In the genomic region with DNA sequence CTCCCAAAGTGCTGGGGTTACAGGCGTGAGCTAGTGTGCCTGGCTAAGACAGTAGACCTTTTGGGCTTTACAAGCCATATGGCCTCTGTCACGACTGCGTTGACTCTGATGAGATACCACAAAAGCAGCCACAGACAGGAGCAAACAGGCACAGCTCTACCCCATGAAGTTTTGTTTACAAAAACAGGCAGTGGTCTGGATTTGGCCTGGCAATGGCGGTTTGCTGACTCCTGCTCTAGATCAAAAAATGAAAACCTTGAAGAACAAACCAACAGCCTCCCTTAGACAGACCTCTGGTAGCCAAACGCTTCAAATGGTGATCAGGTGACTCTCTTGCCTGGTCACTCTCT, we compare ENCODE assay signal across 12 cellular contexts. TPM values are rescaled to one million over a fixed set of nuclear protein-coding genes. Genes with fewer than 3 reads are reported as not detected.
DNase-seq lines count a peak whose midpoint lies in the region; ATAC-seq and TF ChIP-seq lines count a peak whose summit lies in the region.
"Had no signal": no experiment of that assay in that cellular context is flagged by ENCODE, and none has a peak within 500 bp of the region (broad histone marks: within the 10 kb centered on the region; RNA-seq: fewer than 3 reads in every experiment).

No MANE protein-coding gene starts in this region.

- H3K4me3 Mint-ChIP-seq in activated naive CD8-positive, alpha-beta T cell: no peak overlapping the region

- H3K27ac ChIP-seq in left ventricle myocardium inferior (replicated peaks) (peak overlapping the region; percentile 44), muscle layer of duodenum (ENCODE audit: low read length) (peak overlapping the region; percentile 16), transverse colon (peak overlapping the region; percentile 42 to 60 (median 48))

- DNase-seq in left ventricle myocardium inferior: no peak
- DNase-seq in left cardiac atrium: no peak
- no peak for DNase-seq in transverse colon
- no peak for DNase-seq in stimulated activated CD4-positive, alpha-beta T cell treated with anti-CD3 and anti-CD28 coated beads, Interleukin-4, amount 100 ng/mL, for 1 hour
- DNase-seq: effector CD8-positive, alpha-beta T cell; NCI-H1436; NCI-H510A had no signal

- H3K9me3 Mint-ChIP-seq in activated naive CD8-positive, alpha-beta T cell (ENCODE audit: low read depth): no peaks in the 10 kb centered on the region

- no peak for TF ChIP-seq EP300 in transverse colon (IDR thresholded peaks at IDR 0.05; ENCODE audit: low read depth)

- peak overlapping the region; percentile 75 for H3K27ac Mint-ChIP-seq in activated naive CD8-positive, alpha-beta T cell

- H3K27me3 ChIP-seq in left ventricle myocardium inferior (ENCODE audit: low read depth) (no peaks in the 10 kb centered on the region), muscle layer of duodenum (ENCODE audit: low read depth, low read length) (no peaks in the 10 kb centered on the region), transverse colon (no peaks in the 10 kb centered on the region)

- no peak for TF ChIP-seq POLR2A in transverse colon (IDR thresholded peaks at IDR 0.05)

- intact Hi-C loops in left ventricle myocardium inferior (cut with micrococcal nuclease) (no loop called here), left cardiac atrium (cut with DNase I) (no loop called here), transverse colon (cut with DNase I; ENCODE audit: low total_unique reads) (no loop called here)

- H3K4me1 ChIP-seq in left ventricle myocardium inferior (peaks cover 7% of the 10 kb centered on the region), muscle layer of duodenum (ENCODE audit: control insufficient read depth in 1 of 2, insufficient read depth in 2 of 2, low read length in 2 of 2) (peaks cover 0 to 5% of the 10 kb centered on the region in 2 donors), transverse colon (peaks cover 0 to 14% (median 3%) of the 10 kb centered on the region in 4 donors)
- H3K4me1 ChIP-seq: HAP-1 had no signal

- H3K9me3 ChIP-seq in left ventricle myocardium inferior (replicated peaks) (no peaks in the 10 kb centered on the region), muscle layer of duodenum (ENCODE audit: control insufficient read depth in 1 of 2, low read length in 2 of 2) (no peaks in the 10 kb centered on the region), transverse colon (no peaks in the 10 kb centered on the region)
- H3K9me3 ChIP-seq: HAP-1 had no signal

- H3K4me3 ChIP-seq in left ventricle myocardium inferior (no peak overlapping the region), muscle layer of duodenum (ENCODE audit: low read depth in 1 of 2, low read length in 2 of 2) (no peak overlapping the region), transverse colon (no peak overlapping the region)
- H3K4me3 ChIP-seq: HAP-1 had no signal

- peaks cover 17% of the 10 kb centered on the region for H3K4me1 Mint-ChIP-seq in activated naive CD8-positive, alpha-beta T cell (ENCODE audit: low read depth)

- no peaks in the 10 kb centered on the region for H3K27me3 Mint-ChIP-seq in activated naive CD8-positive, alpha-beta T cell

- 71% methylated on average over 5 of the region's 5 CpGs; no CpG with 5 or more reads in 1 of the 2 donors for WGBS in transverse colon (ENCODE audit: low coverage in 1 of 2), 2 donors

- no peak for TF ChIP-seq CTCF in left ventricle myocardium inferior (IDR thresholded peaks at IDR 0.05; ENCODE audit: borderline replicate concordance)
- no peak for TF ChIP-seq CTCF in transverse colon (IDR thresholded peaks at IDR 0.05)

- ATAC-seq in left cardiac atrium (no peak), GM21423 (IDR thresholded peaks at IDR 0.05; ENCODE audit: unreplicated experiment) (no peak), HG02884 (IDR thresholded peaks at IDR 0.05; ENCODE audit: unreplicated experiment) (no peak)

- in situ Hi-C loops in transverse colon (cut with MboI; ENCODE audit: low pct_ligation_motif_present in 1 of 4, low pct_unique_long_range_greater_than_20kb in 1 of 4, low sequenced_read_pairs in 3 of 4): no loop called here

- H3K36me3 ChIP-seq in left ventricle myocardium inferior: peaks cover 5% of the 10 kb centered on the region
- H3K36me3 ChIP-seq in muscle layer of duodenum (ENCODE audit: control insufficient read depth in 1 of 2, insufficient read depth in 2 of 2, low read length in 2 of 2): peaks cover 0 to 3% of the 10 kb centered on the region in 2 donors
- H3K36me3 ChIP-seq in transverse colon: no peaks in the 10 kb centered on the region

- H3K36me3 Mint-ChIP-seq in activated naive CD8-positive, alpha-beta T cell: no peaks in the 10 kb centered on the region

RNA-seq across cellular contexts. Expression of a gene that starts 20.7 kb away (rescaled TPM):
- 4.0 TPM for total RNA-seq in left ventricle myocardium inferior
- total RNA-seq in left cardiac atrium: 1 to 10 TPM; 7.4 to 8.2 TPM
- 10 to 100 TPM in 2 of 4 donors, 1 to 10 TPM in 2; 3.7 to 98.9 (median 12.3) TPM for total RNA-seq in transverse colon

RNA-seq across cellular contexts. Expression of a gene that starts 37.6 kb away (rescaled TPM):
- total RNA-seq in left ventricle myocardium inferior (12.2 TPM), left cardiac atrium (10 to 100 TPM; 10.7 to 17.7 TPM), transverse colon (10 to 100 TPM; 11.2 to 63.2 (median 16.3) TPM)

RNA-seq across cellular contexts. Expression of a gene that starts 41.7 kb away (rescaled TPM):
- total RNA-seq in left ventricle myocardium inferior: 81.7 TPM
- 10 to 100 TPM; 38.5 to 44.5 TPM for total RNA-seq in left cardiac atrium
- 100 to 1,000 TPM in 2 of 4 donors, 10 to 100 TPM in 2; 59.3 to 185 (median 108) TPM for total RNA-seq in transverse colon

RNA-seq across cellular contexts. Expression of a gene that starts 45.4 kb away (rescaled TPM):
- total RNA-seq in left ventricle myocardium inferior: 49.1 TPM
- 10 to 100 TPM; 43.9 to 58.3 TPM for total RNA-seq in left cardiac atrium
- 10 to 100 TPM; 15.3 to 50.2 (median 32.7) TPM for total RNA-seq in transverse colon
